Comparison of ENCODE assay signal across 8 cellular contexts in the genomic region with DNA sequence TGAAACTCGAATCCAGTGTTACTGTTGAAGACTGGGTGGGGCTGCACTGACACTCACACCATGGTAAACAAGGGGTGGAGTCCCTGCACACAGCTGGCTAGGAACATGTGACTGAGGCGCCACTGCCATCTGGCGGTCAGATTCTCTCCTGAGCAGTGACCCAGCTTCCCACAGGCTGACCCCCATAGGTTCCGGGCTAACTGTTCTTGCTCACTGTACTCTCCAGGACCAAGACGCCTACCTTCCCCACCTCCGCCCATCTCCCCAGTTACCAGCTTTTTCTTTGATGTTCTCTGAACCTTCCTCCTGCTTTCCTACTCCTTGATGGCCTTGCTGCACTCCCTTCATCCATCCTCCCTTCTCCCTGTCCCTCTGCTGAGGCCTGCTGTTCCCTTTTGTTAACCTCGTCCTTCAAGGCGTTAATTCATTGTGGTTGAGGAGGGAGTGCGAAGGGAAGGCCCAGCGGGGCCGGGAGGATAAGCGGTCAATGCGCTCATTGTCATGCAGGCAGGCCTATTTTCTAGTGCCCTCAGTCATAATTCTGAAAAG.
A peak's percentile ranks its signal among the peaks of the same experiment; 100 is the strongest.
DNase-seq lines count a peak whose midpoint lies in the region; ATAC-seq, FAIRE-seq and TF ChIP-seq lines count a peak whose summit lies in the region.

No MANE protein-coding gene starts in this region.

- peak overlapping the region; percentile 89; the same call in 2 of the 3 replicates for H2BK15ac ChIP-seq in IMR-90 (ENCODE audit: low read depth, low read length)

- CTCF ChIA-PET in IMR-90 (lab: Yijun Ruan, JAX) = interaction anchor here (0.6 to 1.9 kb wide), 11 partner anchors 9 to 766 kb away, joined by 3 to 14 read pairs (median 3); partner anchors contain the start of gene FGF7

- peak overlapping the region; percentile 98 for H2BK120ac ChIP-seq in IMR-90 (ENCODE audit: low read depth, low read length)

- peak; percentile 87 for TF ChIP-seq RAD21 in IMR-90 (IDR thresholded peaks at IDR 0.05; ENCODE audit: low read length)

- H3K9me3 ChIP-seq in IMR-90 (ENCODE audit: control insufficient read depth, insufficient read depth, low read length) (no peaks in the 10 kb centered on the region), thoracic aorta (no peaks in the 10 kb centered on the region)

- peak overlapping the region; percentile 88 for H2AK5ac ChIP-seq in IMR-90 (ENCODE audit: low read depth, low read length)

- POLR2A ChIA-PET in IMR-90 (lab: Charles Lee; ENCODE audit: unreplicated experiment) = interaction anchor here (0.8 to 0.9 kb wide), 2 partner anchors 382 to 537 kb away, joined by 3 read pairs; partner anchors contain the start of gene DTWD1

- peak overlapping the region; percentile 95 for H2BK20ac ChIP-seq in IMR-90 (ENCODE audit: low read depth, low read length)

- H4K91ac ChIP-seq in IMR-90 (ENCODE audit: insufficient read depth, low read depth, low read length) = peak overlapping the region; percentile 97

- H3K36me3 ChIP-seq in IMR-90 (ENCODE audit: control insufficient read depth, insufficient read depth, low read length) (no peaks in the 10 kb centered on the region), thoracic aorta (no peaks in the 10 kb centered on the region)

- peak; percentile 48 for DNase-seq in DMS53 treated with DMSO at 0.1 percent for 48 hours (lab: John Stamatoyannopoulos, UW; ENCODE audit: unreplicated experiment)
- DNase-seq in IMR-90 = peak; percentile 87
- peak; percentile 53 for DNase-seq in RCC 7860 (ENCODE audit: low spot score)
- peak; percentile 4 to 5 for DNase-seq in activated T-helper 1 cell treated with anti-CD3 and anti-CD28 coated beads, Interleukin-2, amount 50 U/mL, for 16 hours (ENCODE audit: low read depth in 1 of 2, low spot score in 1 of 2)
- DNase-seq in frontal cortex (ENCODE audit: low spot score in 2 of 2) = peak; percentile 14 to 18
- DNase-seq in nucleus accumbens (lab: John Stamatoyannopoulos, UW) = peak in 55 of 56 donors; percentile 2 to 90 (median 73)
- peak; percentile 53 for DNase-seq in thoracic aorta (ENCODE audit: low spot score)

- TF ChIP-seq CTCF in IMR-90 (conservative IDR thresholded peaks at IDR 0.05; ENCODE audit: low read depth, low read length) (peak; percentile 88), thoracic aorta (IDR thresholded peaks at IDR 0.05) (peak; percentile 82)

- peak overlapping the region; percentile 74 for H3K14ac ChIP-seq in IMR-90 (replicated peaks; ENCODE audit: low read depth, low read length)

- no TSS peak for BruUV-seq in IMR-90 (replicated peaks; lab: Mats Ljungman, UMichigan)

- H4K5ac ChIP-seq in IMR-90 (ENCODE audit: low read depth, low read length) = peak overlapping the region; percentile 72

- WGBS in IMR-90 (ENCODE audit: extremely low coverage in 2 of 2, insufficient read length in 1 of 2), 2 experiments = 30% methylated on average over 3 of the region's 13 CpGs; no CpG with 5 or more reads in 1 of the 2 experiments

- H3K23ac ChIP-seq in IMR-90 (ENCODE audit: low read depth, low read length) = peak overlapping the region; percentile 66

- H3K4ac ChIP-seq in IMR-90 (ENCODE audit: low read depth, low read length) = peak overlapping the region; percentile 95

- H2BK5ac ChIP-seq in IMR-90 (ENCODE audit: low read depth, low read length, poor library complexity, severe bottlenecking) = peak overlapping the region; percentile 72

- no peak for FAIRE-seq in RCC 7860 (lab: Jason Lieb, UNC)
- FAIRE-seq in frontal cortex (lab: Jason Lieb, UNC) = no peak

- H4K8ac ChIP-seq in IMR-90 (ENCODE audit: low read depth in 2 of 2, low read length in 2 of 2) = peak overlapping the region; percentile 75 to 92

- peak overlapping the region; percentile 70 for H3K27ac ChIP-seq in IMR-90 (ENCODE audit: insufficient read depth, low read length)
- no peak overlapping the region for H3K27ac ChIP-seq in thoracic aorta

- H3K4me3 ChIP-seq in IMR-90 (ENCODE audit: insufficient read depth, low read depth, low read length) (no peak overlapping the region), thoracic aorta (no peak overlapping the region)

- ATAC-seq in GM21723 (IDR thresholded peaks at IDR 0.05; ENCODE audit: unreplicated experiment) (peak; percentile 100), IMR-90 (ENCODE audit: low read depth) (peak; percentile 98), thoracic aorta (ENCODE audit: insufficient number of reproducible peaks, low FRiP score, low read depth) (peak; percentile 50)

- H2AK9ac ChIP-seq in IMR-90 (replicated peaks; ENCODE audit: low read depth, low read length, poor library complexity) = peak overlapping the region; percentile 18

- no peak overlapping the region for H3K4me2 ChIP-seq in IMR-90 (ENCODE audit: low read depth, low read length)

- dilution Hi-C loops in IMR-90 (cut with HindIII; ENCODE audit: low sequenced_read_pairs, unreplicated experiment) = no loop called here

- no peaks in the 10 kb centered on the region for H3K79me1 ChIP-seq in IMR-90 (ENCODE audit: low read depth in 1 of 2, low read length in 2 of 2)

- H3K9ac ChIP-seq in IMR-90 (ENCODE audit: low read depth, low read length) = peak overlapping the region; percentile 35

- intact Hi-C loops in IMR-90 (cut with micrococcal nuclease) = loop anchor here (1.0 to 5.0 kb wide), 10 partner anchors 102 to 769 kb away; partner anchors contain the start of gene DTWD1

- peak overlapping the region; percentile 79 for H2AFZ ChIP-seq in IMR-90 (replicated peaks; ENCODE audit: low read length, poor library complexity)

- H3K9me1 ChIP-seq in IMR-90 (ENCODE audit: insufficient read depth, low read length) = no peaks in the 10 kb centered on the region

- peaks cover 11% of the 10 kb centered on the region for H3K4me1 ChIP-seq in IMR-90 (ENCODE audit: control insufficient read depth, insufficient read depth, low read length)
- H3K4me1 ChIP-seq in thoracic aorta (ENCODE audit: control insufficient read depth in 1 of 2, low read depth in 2 of 2) = peaks cover 0 to 11% of the 10 kb centered on the region in 2 donors

- no peaks in the 10 kb centered on the region for H4K20me1 ChIP-seq in IMR-90 (ENCODE audit: insufficient read depth, low read length)

- H3K27me3 ChIP-seq in IMR-90 (ENCODE audit: control insufficient read depth, insufficient read depth, low read length) (no peaks in the 10 kb centered on the region), thoracic aorta (replicated peaks; ENCODE audit: insufficient read depth) (no peaks in the 10 kb centered on the region)

- TF ChIP-seq POLR2A in IMR-90 (IDR thresholded peaks at IDR 0.05; ENCODE audit: low read depth, low read length) = no peak

- peak overlapping the region; percentile 30; the same call in 1 of the 2 replicates for H3K56ac ChIP-seq in IMR-90 (ENCODE audit: extremely low read depth, insufficient read depth, low read length)

- in situ Hi-C loops in IMR-90 (cut with MboI; ENCODE audit: low sequenced_read_pairs) = no loop called here

- H3K18ac ChIP-seq in IMR-90 (ENCODE audit: low read depth, low read length) = peak overlapping the region; percentile 74

TF ChIP-seq in IMR-90, 13 proteins besides CTCF, POLR2A, EP300 and RAD21:
- TF ChIP-seq NFE2L2 (IDR thresholded peaks at IDR 0.05; ENCODE audit: low read depth, low read length) (no peak), CEBPB (IDR thresholded peaks at IDR 0.05; ENCODE audit: low read depth, low read length) (no peak), RFX5 (IDR thresholded peaks at IDR 0.05; ENCODE audit: low read depth, low read length) (no peak), RCOR1 (IDR thresholded peaks at IDR 0.05; ENCODE audit: insufficient replicate concordance, low read length) (no peak), MAFK (IDR thresholded peaks at IDR 0.05; ENCODE audit: low read depth, low read length) (no peak), SMC3 (IDR thresholded peaks at IDR 0.05; ENCODE audit: low read depth, low read length) (peak; percentile 91), CHD1 (IDR thresholded peaks at IDR 0.05; ENCODE audit: low read depth, low read length) (no peak), BHLHE40 (IDR thresholded peaks at IDR 0.05; ENCODE audit: low read depth, low read length) (peak; percentile 44; the same call in 1 of the 2 replicates), MAZ (IDR thresholded peaks at IDR 0.05; ENCODE audit: borderline replicate concordance, low read depth, low read length) (peak; percentile 58; the same call in 1 of the 2 replicates), FOS (IDR thresholded peaks at IDR 0.05; ENCODE audit: low read depth, low read length) (0 out of 2 replicates have a peak, but pooled peaks have one; percentile 7), MXI1 (IDR thresholded peaks at IDR 0.05; ENCODE audit: borderline replicate concordance, low read depth, low read length) (no peak)
- TF ChIP-seq, protein P1, sequence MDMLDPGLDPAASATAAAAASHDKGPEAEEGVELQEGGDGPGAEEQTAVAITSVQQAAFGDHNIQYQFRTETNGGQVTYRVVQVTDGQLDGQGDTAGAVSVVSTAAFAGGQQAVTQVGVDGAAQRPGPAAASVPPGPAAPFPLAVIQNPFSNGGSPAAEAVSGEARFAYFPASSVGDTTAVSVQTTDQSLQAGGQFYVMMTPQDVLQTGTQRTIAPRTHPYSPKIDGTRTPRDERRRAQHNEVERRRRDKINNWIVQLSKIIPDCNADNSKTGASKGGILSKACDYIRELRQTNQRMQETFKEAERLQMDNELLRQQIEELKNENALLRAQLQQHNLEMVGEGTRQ (IDR thresholded peaks at IDR 0.05; ENCODE audit: low read depth, low read length) = peak; percentile 84
- TF ChIP-seq, protein P2, sequence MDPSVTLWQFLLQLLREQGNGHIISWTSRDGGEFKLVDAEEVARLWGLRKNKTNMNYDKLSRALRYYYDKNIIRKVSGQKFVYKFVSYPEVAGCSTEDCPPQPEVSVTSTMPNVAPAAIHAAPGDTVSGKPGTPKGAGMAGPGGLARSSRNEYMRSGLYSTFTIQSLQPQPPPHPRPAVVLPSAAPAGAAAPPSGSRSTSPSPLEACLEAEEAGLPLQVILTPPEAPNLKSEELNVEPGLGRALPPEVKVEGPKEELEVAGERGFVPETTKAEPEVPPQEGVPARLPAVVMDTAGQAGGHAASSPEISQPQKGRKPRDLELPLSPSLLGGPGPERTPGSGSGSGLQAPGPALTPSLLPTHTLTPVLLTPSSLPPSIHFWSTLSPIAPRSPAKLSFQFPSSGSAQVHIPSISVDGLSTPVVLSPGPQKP (IDR thresholded peaks at IDR 0.05; ENCODE audit: borderline replicate concordance, low read depth, low read length) = no peak

Comparison
In these comparisons a context has a peak if more than half of its experiments do, and no peak if none do; other contexts are left out.
1. DNase-seq: peak in every context shown above with its lines; median percentile 87 in IMR-90; 73 in nucleus accumbens; 53 in RCC 7860; 53 in thoracic aorta; 48 in DMS53 treated with DMSO at 0.1 percent for 48 hours; 16 in frontal cortex; 4 in activated T-helper 1 cell treated with anti-CD3 and anti-CD28 coated beads, Interleukin-2, amount 50 U/mL, for 16 hours.
2. ATAC-seq: peak in every context shown above with its lines; median percentile 100 in GM21723; 98 in IMR-90; 50 in thoracic aorta.